Comparison of ENCODE assay signal across 21 cellular contexts in genomic region chr6:113352831-113353230, GRCh38.
DNase-seq lines count a peak whose midpoint lies in the region; FAIRE-seq and TF ChIP-seq lines count a peak whose summit lies in the region.
"Had no signal": no experiment of that assay in that cellular context is flagged by ENCODE, and none has a peak within 500 bp of the region (broad histone marks: within the 10 kb centered on the region; RNA-seq: fewer than 3 reads in every experiment).

No MANE protein-coding gene starts in this region.

- H3K4me1 Mint-ChIP-seq in MCF 10A (ENCODE audit: insufficient read depth, unreplicated experiment) (peaks cover 40% of the 10 kb centered on the region), astrocyte (ENCODE audit: low read depth, unreplicated experiment) (peaks cover 46% of the 10 kb centered on the region), type B pancreatic cell (ENCODE audit: unreplicated experiment) (peaks cover 35% of the 10 kb centered on the region)

- 80% methylated on average over 1 of the region's 3 CpGs; no CpG with 5 or more reads in 1 of the 2 experiments for WGBS in mesodermal cell (ENCODE audit: insufficient coverage in 2 of 2), 2 experiments

- H3K27ac ChIP-seq in breast epithelium (no peak overlapping the region), astrocyte (ENCODE audit: low read depth, low read length) (peak overlapping the region; percentile 99), mesodermal cell (ENCODE audit: low read depth, low read length, severe bottlenecking) (peak overlapping the region; percentile 97)
- H3K27ac ChIP-seq: BLaER1, cardiac muscle cell, upper lobe of left lung had no signal

- no TSS peak for BruUV-seq in MCF 10A (replicated peaks; lab: Mats Ljungman, UMichigan)

- H2AFZ ChIP-seq in astrocyte (ENCODE audit: low read depth, low read length), result no peak overlapping the region

- H3K4me1 ChIP-seq in breast epithelium (no peaks in the 10 kb centered on the region), astrocyte (ENCODE audit: insufficient read depth, low read length) (peaks cover 36% of the 10 kb centered on the region), mesodermal cell (ENCODE audit: control insufficient read depth, insufficient read depth, low read length, poor library complexity, severe bottlenecking) (peaks cover 34% of the 10 kb centered on the region)
- H3K4me1 ChIP-seq: BLaER1 had no signal

- no peaks in the 10 kb centered on the region for H3K27me3 ChIP-seq in breast epithelium
- H3K27me3 ChIP-seq in astrocyte (ENCODE audit: insufficient read depth, low read length), result no peaks in the 10 kb centered on the region
- H3K27me3 ChIP-seq: BLaER1, cardiac muscle cell, heart right ventricle, stomach, upper lobe of left lung had no signal

- H3K36me3 ChIP-seq in breast epithelium (no peaks in the 10 kb centered on the region), astrocyte (ENCODE audit: insufficient read depth, low read length) (no peaks in the 10 kb centered on the region), mesodermal cell (ENCODE audit: control insufficient read depth, insufficient read depth, low read length) (no peaks in the 10 kb centered on the region)
- H3K36me3 ChIP-seq: BLaER1, cardiac muscle cell, heart right ventricle, stomach, upper lobe of left lung had no signal

- no peaks in the 10 kb centered on the region for H4K20me1 ChIP-seq in astrocyte (ENCODE audit: insufficient read depth, low read length)
- H4K20me1 ChIP-seq: BLaER1 had no signal

- H3K4me2 ChIP-seq in astrocyte (ENCODE audit: low read length), result peak overlapping the region; percentile 83
- H3K4me2 ChIP-seq: BLaER1 had no signal

- no peak for DNase-seq in MCF 10A (ENCODE audit: unreplicated experiment)
- no peak for DNase-seq in breast epithelium (ENCODE audit: low spot score in 2 of 2)
- DNase-seq in astrocyte (ENCODE audit: low read depth), result no peak
- no peak for DNase-seq in type B pancreatic cell (ENCODE audit: extremely low spot score, unreplicated experiment)
- DNase-seq in NCI-H2196 (lab: John Stamatoyannopoulos, UW; ENCODE audit: unreplicated experiment), result no peak
- no peak for DNase-seq in GM19240 (ENCODE audit: insufficient read length, low spot score)
- no peak for DNase-seq in 8988T
- DNase-seq: activated naive CD4-positive, alpha-beta T cell treated with Interleukin-2 at 50 U/mL for 16 hours; activated T-cell treated with anti-CD3 and anti-CD28 coated beads, Interleukin-2, amount 50 U/mL, for 4 hours; GOT3; heart right ventricle; KG1; MV-4-11; NCI-H1694; NCI-H2171 treated with DMSO at 0.1 percent for 48 hours; nucleus accumbens; upper lobe of left lung had no signal

- POLR2A ChIA-PET in MCF 10A (lab: Yijun Ruan, JAX), result interaction anchor here (1.7 kb wide), 1 partner anchor 8 kb away, joined by 3 read pairs; no protein-coding TSS in a partner anchor

- H3K9me3 Mint-ChIP-seq in MCF 10A (ENCODE audit: unreplicated experiment), result no peaks in the 10 kb centered on the region
- no peaks in the 10 kb centered on the region for H3K9me3 Mint-ChIP-seq in astrocyte (ENCODE audit: unreplicated experiment)
- H3K9me3 Mint-ChIP-seq in type B pancreatic cell, result peaks cover 13% of the 10 kb centered on the region
- H3K9me3 Mint-ChIP-seq: activated T-cell treated with anti-CD3 and anti-CD28 coated beads, Interleukin-2, amount 50 U/mL, for 4 hours had no signal

- FAIRE-seq in astrocyte (lab: Jason Lieb, UNC), result no peak

- peak overlapping the region; percentile 89 for H3K27ac Mint-ChIP-seq in MCF 10A (ENCODE audit: low read depth, unreplicated experiment)
- H3K27ac Mint-ChIP-seq in astrocyte (ENCODE audit: unreplicated experiment), result peak overlapping the region; percentile 100
- H3K27ac Mint-ChIP-seq in type B pancreatic cell, result peak overlapping the region; percentile 19

- no peak overlapping the region for H3K4me3 ChIP-seq in breast epithelium
- H3K4me3 ChIP-seq in astrocyte (ENCODE audit: insufficient read depth, low read depth, low read length), result no peak overlapping the region
- H3K4me3 ChIP-seq in mesodermal cell (ENCODE audit: extremely low read depth, insufficient read depth, low read length, poor library complexity, severe bottlenecking), result no peak overlapping the region
- H3K4me3 ChIP-seq: BLaER1, cardiac muscle cell, heart right ventricle, stomach, upper lobe of left lung had no signal

- H3K27me3 Mint-ChIP-seq in MCF 10A (ENCODE audit: insufficient read depth, unreplicated experiment), result no peaks in the 10 kb centered on the region
- no peaks in the 10 kb centered on the region for H3K27me3 Mint-ChIP-seq in astrocyte (ENCODE audit: low read depth, unreplicated experiment)
- H3K27me3 Mint-ChIP-seq in type B pancreatic cell, result no peaks in the 10 kb centered on the region

- no peak for TF ChIP-seq CTCF in MCF 10A (IDR thresholded peaks at IDR 0.05; ENCODE audit: unreplicated experiment)
- no peak for TF ChIP-seq CTCF in breast epithelium (IDR thresholded peaks at IDR 0.05)
- no peak for TF ChIP-seq CTCF in astrocyte (IDR thresholded peaks at IDR 0.05; ENCODE audit: insufficient read depth, low read depth, low read length)
- no peak for TF ChIP-seq CTCF in type B pancreatic cell (conservative IDR thresholded peaks at IDR 0.05)

- no peaks in the 10 kb centered on the region for H3K9me3 ChIP-seq in breast epithelium
- H3K9me3 ChIP-seq in astrocyte (ENCODE audit: insufficient read depth, low read depth, low read length), result no peaks in the 10 kb centered on the region
- peaks cover 3% of the 10 kb centered on the region for H3K9me3 ChIP-seq in mesodermal cell (ENCODE audit: control insufficient read depth, low read length)
- H3K9me3 ChIP-seq: BLaER1, heart right ventricle, stomach, upper lobe of left lung had no signal

- CTCF ChIA-PET in MCF 10A (lab: Yijun Ruan, JAX), result interaction anchor here (0.6 kb wide), 1 partner anchor 886 kb away, joined by 3 read pairs; no protein-coding TSS in a partner anchor

- intact Hi-C loops in MCF 10A (cut with micrococcal nuclease), result loop anchor here (5.0 kb wide), 1 partner anchor 46 kb away; no protein-coding TSS in a partner anchor
- intact Hi-C loops in breast epithelium (cut with DNase I; ENCODE audit: low total_unique reads), result no loop called here

- H3K9ac ChIP-seq in astrocyte (ENCODE audit: low read length), result peak overlapping the region; percentile 84
- H3K9ac ChIP-seq: BLaER1 had no signal

- H3K4me3 Mint-ChIP-seq in MCF 10A (ENCODE audit: unreplicated experiment) (peak overlapping the region; percentile 7), astrocyte (ENCODE audit: unreplicated experiment) (no peak overlapping the region), type B pancreatic cell (peak overlapping the region; percentile 12)
- H3K4me3 Mint-ChIP-seq: activated T-cell treated with anti-CD3 and anti-CD28 coated beads, Interleukin-2, amount 50 U/mL, for 4 hours had no signal

- TF ChIP-seq POLR2A in breast epithelium (IDR thresholded peaks at IDR 0.05), result no peak

- H3K36me3 Mint-ChIP-seq in MCF 10A (ENCODE audit: insufficient read depth, unreplicated experiment), result peaks cover 7% of the 10 kb centered on the region
- no peaks in the 10 kb centered on the region for H3K36me3 Mint-ChIP-seq in astrocyte (ENCODE audit: low read depth, unreplicated experiment)
- H3K36me3 Mint-ChIP-seq in type B pancreatic cell, result no peaks in the 10 kb centered on the region

- H3K79me2 ChIP-seq in astrocyte (ENCODE audit: insufficient read depth, low read length), result no peaks in the 10 kb centered on the region

Comparison
In these comparisons a context has a peak if more than half of its experiments do, and no peak if none do; other contexts are left out.
1. H3K27ac Mint-ChIP-seq: peak in every context shown above with its lines; median percentile 100 in astrocyte; 89 in MCF 10A; 19 in type B pancreatic cell.
2. H3K27ac ChIP-seq: peak in astrocyte (single experiment) and mesodermal cell (single experiment); none in breast epithelium (0 of 2).